2 cellular contexts compared by ENCODE assay signal in genomic region chr6:4815584-4815983, GRCh38.
TF ChIP-seq lines count a peak whose summit lies in the region.

No MANE protein-coding gene starts in this region.

TF ChIP-seq in HepG2, 621 proteins besides CTCF, POLR2A, EP300 and RAD21:
- TF ChIP-seq MAFF (IDR thresholded peaks at IDR 0.05; ENCODE audit: low read depth, low read length): peak; percentile 79
- no peak for TF ChIP-seq AGO2 (optimal IDR thresholded peaks at IDR 0.05; ENCODE audit: low read depth, low read length)
- no peak for TF ChIP-seq STAT5B (CRISPR knock-in tag; IDR thresholded peaks at IDR 0.05)
- no peak for TF ChIP-seq SYNCRIP (IDR thresholded peaks at IDR 0.05; ENCODE audit: insufficient read depth, low read depth, low read length)
- peak; percentile 72 to 87 for TF ChIP-seq MAFK (conservative IDR thresholded peaks at IDR 0.05 in 1 of 2, IDR thresholded peaks at IDR 0.05 in 1 of 2; ENCODE audit: low read length in 2 of 2)
- TF ChIP-seq JUN (CRISPR knock-in tag; IDR thresholded peaks at IDR 0.05): no peak
- no peak for TF ChIP-seq ZMAT5 (CRISPR knock-in tag; IDR thresholded peaks at IDR 0.05; ENCODE audit: borderline replicate concordance, low read depth)
- TF ChIP-seq ZNF260 (CRISPR knock-in tag; IDR thresholded peaks at IDR 0.05; ENCODE audit: borderline replicate concordance, low read depth): no peak
- TF ChIP-seq DNMT1 (CRISPR knock-in tag; IDR thresholded peaks at IDR 0.05): no peak

TF ChIP-seq in IMR-90, 13 proteins besides CTCF, POLR2A, EP300 and RAD21:
- TF ChIP-seq MAFK (IDR thresholded peaks at IDR 0.05; ENCODE audit: low read depth, low read length): peak; percentile 58
- no peak for TF ChIP-seq SMC3 (IDR thresholded peaks at IDR 0.05; ENCODE audit: low read depth, low read length)
